8 cellular contexts compared by ENCODE assay signal in genomic region chr1:15848929-15849774, GRCh38. TPM values are rescaled to one million over a fixed set of nuclear protein-coding genes. Genes with fewer than 3 reads are reported as not detected.
A peak's percentile ranks its signal among the peaks of the same experiment; 100 is the strongest.
DNase-seq lines count a peak whose midpoint lies in the region; ATAC-seq and TF ChIP-seq lines count a peak whose summit lies in the region.

No MANE protein-coding gene starts in this region.

- peak overlapping the region; percentile 97 for H3K23ac ChIP-seq in neuronal stem cell (ENCODE audit: low read depth, low read length, poor library complexity)

- H2AFZ ChIP-seq in MM.1S (ENCODE audit: low read length) (peak overlapping the region; percentile 30), neuronal stem cell (ENCODE audit: low read length) (peak overlapping the region; percentile 42)

- peak overlapping the region; percentile 63 for H3K4me3 ChIP-seq in MM.1S (ENCODE audit: low read length)
- H3K4me3 ChIP-seq in RWPE2 (ENCODE audit: severe bottlenecking) = peak overlapping the region; percentile 96
- peak overlapping the region; percentile 88 to 97 for H3K4me3 ChIP-seq in neuronal stem cell (ENCODE audit: low read length in 2 of 2)

- ATAC-seq in RWPE2 (ENCODE audit: low read depth) = peak; percentile 43
- no peak for ATAC-seq in GM18870 (IDR thresholded peaks at IDR 0.05; ENCODE audit: unreplicated experiment)

- peak overlapping the region; percentile 62 for H3K27ac ChIP-seq in MM.1S (ENCODE audit: low read length)
- H3K27ac ChIP-seq in RWPE2 (ENCODE audit: poor library complexity, severe bottlenecking) = peak overlapping the region; percentile 91
- H3K27ac ChIP-seq in neuronal stem cell (replicated peaks; ENCODE audit: low read length) = peak overlapping the region; percentile 96
- H3K27ac ChIP-seq in temporal lobe (ENCODE audit: low read depth, low read length) = peak overlapping the region; percentile 77

- H3K4ac ChIP-seq in neuronal stem cell (ENCODE audit: low read length) = no peak overlapping the region

- peaks cover 19% of the 10 kb centered on the region for H3K4me1 ChIP-seq in MM.1S (ENCODE audit: low read length)
- peaks cover 29% of the 10 kb centered on the region for H3K4me1 ChIP-seq in RWPE2 (ENCODE audit: insufficient read depth, poor library complexity, severe bottlenecking)
- peaks cover 5 to 22% of the 10 kb centered on the region in 2 donors for H3K4me1 ChIP-seq in neuronal stem cell (ENCODE audit: control insufficient read depth in 2 of 2, insufficient read depth in 1 of 2, low read depth in 1 of 2, low read length in 2 of 2)

- DNase-seq in DMS53 treated with DMSO at 0.1 percent for 48 hours (lab: John Stamatoyannopoulos, UW; ENCODE audit: unreplicated experiment) (peak; percentile 77), MM.1S (peak; percentile 71), RWPE2 (ENCODE audit: low spot score) (peak; percentile 89), foreskin melanocyte (peak; percentile 68), neuronal stem cell (ENCODE audit: low spot score) (peak; percentile 88)
- DNase-seq in activated naive CD4-positive, alpha-beta T cell treated with Interleukin-2 at 50 U/mL for 16 hours = peak; percentile 73

- no CpG with 5 or more reads among the region's 44 CpGs for WGBS in neuronal stem cell (ENCODE audit: extremely low coverage in 2 of 2, insufficient read length in 2 of 2, insufficient replicate concordance in 1 of 2), 2 donors

- no peak overlapping the region for H2BK15ac ChIP-seq in neuronal stem cell (ENCODE audit: low read length)

- H3K79me2 ChIP-seq in MM.1S (ENCODE audit: low read length) = peaks cover 70% of the 10 kb centered on the region

- peak overlapping the region; percentile 75 for H3K4me2 ChIP-seq in MM.1S (ENCODE audit: low read depth, low read length)
- H3K4me2 ChIP-seq in neuronal stem cell (ENCODE audit: insufficient read depth, low read length, poor library complexity, severe bottlenecking) = peak overlapping the region; percentile 89

- TF ChIP-seq CTCF in MM.1S (IDR thresholded peaks at IDR 0.05; ENCODE audit: low read length) (no peak), RWPE2 (IDR thresholded peaks at IDR 0.05; ENCODE audit: poor library complexity, severe bottlenecking) (no peak)

- H3K27me3 ChIP-seq in MM.1S (replicated peaks; ENCODE audit: insufficient read depth, low read length) (no peaks in the 10 kb centered on the region), RWPE2 (ENCODE audit: insufficient read depth, poor library complexity, severe bottlenecking) (no peaks in the 10 kb centered on the region), neuronal stem cell (ENCODE audit: control insufficient read depth in 3 of 3, insufficient read depth in 3 of 3, low read depth in 1 of 3, low read length in 3 of 3) (no peaks in the 10 kb centered on the region)

- H2BK120ac ChIP-seq in neuronal stem cell (ENCODE audit: low read depth, low read length) = no peak overlapping the region

- peaks cover 54% of the 10 kb centered on the region for H3F3A ChIP-seq in MM.1S (ENCODE audit: insufficient read depth, low read length)

- peak overlapping the region; percentile 5 for H3K14ac ChIP-seq in neuronal stem cell (ENCODE audit: low read length)

- H4K8ac ChIP-seq in neuronal stem cell (ENCODE audit: low read depth, low read length) = no peak overlapping the region

- H4K20me1 ChIP-seq in MM.1S (ENCODE audit: insufficient read depth, low read length) = peaks cover 5% of the 10 kb centered on the region; the same call in 1 of the 2 replicates

- H2AK5ac ChIP-seq in neuronal stem cell (ENCODE audit: low read depth, low read length) = peak overlapping the region; percentile 96

- no peaks in the 10 kb centered on the region for H3K36me3 ChIP-seq in MM.1S (replicated peaks; ENCODE audit: insufficient read depth, low read length)
- H3K36me3 ChIP-seq in RWPE2 (ENCODE audit: low read depth) = peaks cover 23% of the 10 kb centered on the region
- peaks cover 2 to 9% of the 10 kb centered on the region in 2 donors for H3K36me3 ChIP-seq in neuronal stem cell (replicated peaks in 1 of 2; ENCODE audit: control insufficient read depth in 2 of 2, insufficient read depth in 2 of 2, low read length in 2 of 2)

- no peak overlapping the region for H4K91ac ChIP-seq in neuronal stem cell (ENCODE audit: low read depth, low read length, poor library complexity)

- H3K9ac ChIP-seq in MM.1S (ENCODE audit: low read length) = peak overlapping the region; percentile 63
- H3K9ac ChIP-seq in neuronal stem cell (ENCODE audit: low read depth, low read length, poor library complexity) = peak overlapping the region; percentile 94

- peak overlapping the region; percentile 98 for H3K18ac ChIP-seq in neuronal stem cell (ENCODE audit: low read length)

- no peaks in the 10 kb centered on the region for H3K9me3 ChIP-seq in MM.1S (replicated peaks; ENCODE audit: insufficient read depth, low read length)
- H3K9me3 ChIP-seq in RWPE2 (ENCODE audit: severe bottlenecking) = no peaks in the 10 kb centered on the region
- H3K9me3 ChIP-seq in neuronal stem cell (replicated peaks in 1 of 2; ENCODE audit: control insufficient read depth in 2 of 2, insufficient read depth in 1 of 2, low read depth in 1 of 2, low read length in 2 of 2) = no peaks in the 10 kb centered on the region

- no peak overlapping the region for H2BK12ac ChIP-seq in neuronal stem cell (ENCODE audit: low read length)

- peaks cover 5% of the 10 kb centered on the region for H3K79me1 ChIP-seq in neuronal stem cell (ENCODE audit: low read depth, low read length)

- H3K9me2 ChIP-seq in MM.1S (replicated peaks; ENCODE audit: insufficient read depth, low read length) = no peaks in the 10 kb centered on the region

- peak overlapping the region; percentile 76 for H2BK5ac ChIP-seq in neuronal stem cell (ENCODE audit: low read length)

RNA-seq across cellular contexts. Expression of gene SPEN, which starts 1.6 kb away (rescaled TPM):
- polyA plus RNA-seq in neuronal stem cell (2013, experiment 1 of 2) = 26.1 TPM
- polyA plus RNA-seq in neuronal stem cell (2013, experiment 2 of 2) = 25.9 TPM
- 75.0 TPM for total RNA-seq in temporal lobe

RNA-seq across cellular contexts. Expression of gene UQCRHL, which starts 41.7 kb away (rescaled TPM):
- polyA plus RNA-seq in neuronal stem cell (2013, experiment 1 of 2) = 3.9 TPM
- 4.1 TPM for polyA plus RNA-seq in neuronal stem cell (2013, experiment 2 of 2)
- total RNA-seq in temporal lobe = 1.2 TPM
